In the genomic region with DNA sequence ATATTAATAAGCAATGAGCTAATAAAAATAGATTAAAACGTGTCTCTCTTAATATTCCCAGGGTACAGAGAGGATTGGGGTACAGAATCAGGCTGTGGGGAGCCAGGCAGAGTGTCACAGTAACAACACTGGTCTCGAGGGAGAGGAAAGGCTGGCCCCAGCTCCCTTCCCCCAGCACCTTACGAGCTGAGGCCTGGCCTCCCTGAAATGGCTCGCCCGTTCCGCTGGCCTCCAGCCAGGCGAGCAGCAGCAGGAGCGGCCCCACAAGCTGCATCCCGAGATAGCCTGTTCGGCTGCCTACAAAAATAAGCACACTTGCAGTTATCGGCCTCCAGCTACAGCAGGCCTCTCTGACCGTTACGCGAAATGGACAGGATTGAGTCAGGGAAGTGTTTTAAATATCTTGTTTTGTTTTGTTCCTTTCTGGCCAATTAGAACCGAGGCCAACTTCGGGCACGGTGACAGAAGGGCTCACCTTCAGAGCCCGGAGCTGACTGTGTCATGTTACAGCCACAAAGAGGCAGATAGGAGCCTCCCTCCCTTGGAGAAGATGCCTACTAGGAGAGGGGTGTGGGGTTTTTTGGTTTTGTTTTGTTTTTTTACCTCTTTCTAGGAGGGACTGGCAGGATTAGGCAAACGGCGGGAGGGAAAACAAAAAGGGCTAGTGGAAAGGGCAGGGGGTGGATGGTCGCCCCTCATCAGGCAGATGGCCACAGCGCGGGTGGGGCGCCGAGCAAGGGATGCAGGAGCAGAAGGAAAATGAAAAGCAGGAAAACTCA, we compare ENCODE assay signal across 1 cellular context.
TF ChIP-seq lines count a peak whose summit lies in the region.

No MANE protein-coding gene starts in this region.

TF ChIP-seq in K562, 482 proteins besides CTCF, POLR2A, EP300 and RAD21 (continued from another document and continues in another):
- TF ChIP-seq, protein P1, sequence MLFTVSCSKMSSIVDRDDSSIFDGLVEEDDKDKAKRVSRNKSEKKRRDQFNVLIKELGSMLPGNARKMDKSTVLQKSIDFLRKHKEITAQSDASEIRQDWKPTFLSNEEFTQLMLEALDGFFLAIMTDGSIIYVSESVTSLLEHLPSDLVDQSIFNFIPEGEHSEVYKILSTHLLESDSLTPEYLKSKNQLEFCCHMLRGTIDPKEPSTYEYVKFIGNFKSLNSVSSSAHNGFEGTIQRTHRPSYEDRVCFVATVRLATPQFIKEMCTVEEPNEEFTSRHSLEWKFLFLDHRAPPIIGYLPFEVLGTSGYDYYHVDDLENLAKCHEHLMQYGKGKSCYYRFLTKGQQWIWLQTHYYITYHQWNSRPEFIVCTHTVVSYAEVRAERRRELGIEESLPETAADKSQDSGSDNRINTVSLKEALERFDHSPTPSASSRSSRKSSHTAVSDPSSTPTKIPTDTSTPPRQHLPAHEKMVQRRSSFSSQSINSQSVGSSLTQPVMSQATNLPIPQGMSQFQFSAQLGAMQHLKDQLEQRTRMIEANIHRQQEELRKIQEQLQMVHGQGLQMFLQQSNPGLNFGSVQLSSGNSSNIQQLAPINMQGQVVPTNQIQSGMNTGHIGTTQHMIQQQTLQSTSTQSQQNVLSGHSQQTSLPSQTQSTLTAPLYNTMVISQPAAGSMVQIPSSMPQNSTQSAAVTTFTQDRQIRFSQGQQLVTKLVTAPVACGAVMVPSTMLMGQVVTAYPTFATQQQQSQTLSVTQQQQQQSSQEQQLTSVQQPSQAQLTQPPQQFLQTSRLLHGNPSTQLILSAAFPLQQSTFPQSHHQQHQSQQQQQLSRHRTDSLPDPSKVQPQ (CRISPR knock-in tag; IDR thresholded peaks at IDR 0.05; ENCODE audit: borderline replicate concordance), result no peak
- no peak for TF ChIP-seq GMEB1 (CRISPR knock-in tag; IDR thresholded peaks at IDR 0.05)
- TF ChIP-seq TBL1XR1 (IDR thresholded peaks at IDR 0.05; ENCODE audit: low read length in 2 of 2), result peak; percentile 98 to 99
- TF ChIP-seq E4F1 (CRISPR knock-in tag; IDR thresholded peaks at IDR 0.05; ENCODE audit: borderline replicate concordance), result no peak
- TF ChIP-seq NFXL1 (CRISPR knock-in tag; IDR thresholded peaks at IDR 0.05), result no peak
- peak; percentile 90 for TF ChIP-seq FOXP1 (CRISPR knock-in tag; IDR thresholded peaks at IDR 0.05)
- TF ChIP-seq ZNF316 (IDR thresholded peaks at IDR 0.05), result peak; percentile 91
- no peak for TF ChIP-seq COPS2 (conservative IDR thresholded peaks at IDR 0.05)
- peak; percentile 98 for TF ChIP-seq TFAP4 (CRISPR knock-in tag; IDR thresholded peaks at IDR 0.05; ENCODE audit: borderline replicate concordance)
- peak; percentile 28 for TF ChIP-seq FOS (IDR thresholded peaks at IDR 0.05; ENCODE audit: extremely low read depth, insufficient read length)
- peak; percentile 57; the same call in 1 of the 2 replicates for TF ChIP-seq KLF1 (tag; IDR thresholded peaks at IDR 0.05)
- TF ChIP-seq CREM (IDR thresholded peaks at IDR 0.05; ENCODE audit: low read depth), result peak; percentile 92
- 0 out of 2 replicates have a peak, but pooled peaks have one; percentile 41 for TF ChIP-seq OTX1 (CRISPR knock-in tag; IDR thresholded peaks at IDR 0.05)
- no peak for TF ChIP-seq LARP7 (IDR thresholded peaks at IDR 0.05)
- TF ChIP-seq DEAF1 (CRISPR knock-in tag; IDR thresholded peaks at IDR 0.05), result no peak
- TF ChIP-seq, protein P2, sequence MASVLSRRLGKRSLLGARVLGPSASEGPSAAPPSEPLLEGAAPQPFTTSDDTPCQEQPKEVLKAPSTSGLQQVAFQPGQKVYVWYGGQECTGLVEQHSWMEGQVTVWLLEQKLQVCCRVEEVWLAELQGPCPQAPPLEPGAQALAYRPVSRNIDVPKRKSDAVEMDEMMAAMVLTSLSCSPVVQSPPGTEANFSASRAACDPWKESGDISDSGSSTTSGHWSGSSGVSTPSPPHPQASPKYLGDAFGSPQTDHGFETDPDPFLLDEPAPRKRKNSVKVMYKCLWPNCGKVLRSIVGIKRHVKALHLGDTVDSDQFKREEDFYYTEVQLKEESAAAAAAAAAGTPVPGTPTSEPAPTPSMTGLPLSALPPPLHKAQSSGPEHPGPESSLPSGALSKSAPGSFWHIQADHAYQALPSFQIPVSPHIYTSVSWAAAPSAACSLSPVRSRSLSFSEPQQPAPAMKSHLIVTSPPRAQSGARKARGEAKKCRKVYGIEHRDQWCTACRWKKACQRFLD (CRISPR knock-in tag; IDR thresholded peaks at IDR 0.05), result no peak
- TF ChIP-seq ZNF134 (CRISPR knock-in tag; conservative IDR thresholded peaks at IDR 0.05), result peak; percentile 80
- TF ChIP-seq ZMIZ1 (IDR thresholded peaks at IDR 0.05; ENCODE audit: low read depth in 2 of 2, low read length in 2 of 2), result peak in 1 of 2 experiments; percentile 99; a peak in 2 of 4 replicates
- TF ChIP-seq NONO (IDR thresholded peaks at IDR 0.05; ENCODE audit: low read depth in 2 of 2, low read length in 1 of 2), result no peak
- TF ChIP-seq MEF2A (IDR thresholded peaks at IDR 0.05; ENCODE audit: control insufficient read depth, low read depth, low read length), result peak; percentile 89
- peak; percentile 100 for TF ChIP-seq POLR2AphosphoS5 (IDR thresholded peaks at IDR 0.05; ENCODE audit: control insufficient read depth, insufficient read depth, low read depth, low read length)
- peak; percentile 87; the same call in 1 of the 2 replicates for TF ChIP-seq E2F5 (CRISPR knock-in tag; IDR thresholded peaks at IDR 0.05)
- no peak for TF ChIP-seq SP2 (IDR thresholded peaks at IDR 0.05; ENCODE audit: extremely low read depth, low read depth, low read length, poor library complexity, severe bottlenecking)
- TF ChIP-seq ZNF668 (CRISPR knock-in tag; IDR thresholded peaks at IDR 0.05), result no peak
- no peak for TF ChIP-seq TAF15 (IDR thresholded peaks at IDR 0.05; ENCODE audit: low read depth, low read length)
- no peak for TF ChIP-seq IRF2 (CRISPR knock-in tag; IDR thresholded peaks at IDR 0.05)
- peak; percentile 85; the same call in 1 of the 2 replicates for TF ChIP-seq BACH1 (tag; IDR thresholded peaks at IDR 0.05)
- TF ChIP-seq UBTF (IDR thresholded peaks at IDR 0.05; ENCODE audit: borderline replicate concordance in 1 of 2, low read depth in 2 of 2, low read length in 2 of 2), result peak; percentile 88 to 99; a peak in 3 of 4 replicates
- peak; percentile 97 for TF ChIP-seq CTBP1 (IDR thresholded peaks at IDR 0.05; ENCODE audit: borderline replicate concordance)
- TF ChIP-seq CREB3 (tag; conservative IDR thresholded peaks at IDR 0.05; ENCODE audit: low read depth), result no peak; the same call in 1 of the 2 replicates
- TF ChIP-seq ZSCAN32 (CRISPR knock-in tag; IDR thresholded peaks at IDR 0.05), result no peak
- TF ChIP-seq, protein P3, sequence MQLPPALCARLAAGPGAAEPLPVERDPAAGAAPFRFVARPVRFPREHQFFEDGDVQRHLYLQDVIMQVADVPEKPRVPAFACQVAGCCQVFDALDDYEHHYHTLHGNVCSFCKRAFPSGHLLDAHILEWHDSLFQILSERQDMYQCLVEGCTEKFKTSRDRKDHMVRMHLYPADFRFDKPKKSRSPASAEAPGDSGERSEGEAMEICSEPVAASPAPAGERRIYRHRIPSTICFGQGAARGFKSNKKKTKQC (CRISPR knock-in tag; IDR thresholded peaks at IDR 0.05), result no peak
